Comparison of ENCODE assay signal across 8 cellular contexts in genomic region chr19:14080887-14081796, GRCh38. TPM values are rescaled to one million over a fixed set of nuclear protein-coding genes. Genes with fewer than 3 reads are reported as not detected.
A peak's percentile ranks its signal among the peaks of the same experiment; 100 is the strongest.
DNase-seq lines count a peak whose midpoint lies in the region; ATAC-seq, FAIRE-seq and TF ChIP-seq lines count a peak whose summit lies in the region.

No MANE protein-coding gene starts in this region.

- peak; percentile 84 for ATAC-seq in GM18909 (IDR thresholded peaks at IDR 0.05; ENCODE audit: poor library complexity, unreplicated experiment)
- peak; percentile 83 for ATAC-seq in HG03159 (IDR thresholded peaks at IDR 0.05; ENCODE audit: unreplicated experiment)

- no peaks in the 10 kb centered on the region for H3K9me3 ChIP-seq in small intestine (ENCODE audit: control insufficient read depth, low read depth)

- peak overlapping the region; percentile 78 for H3K4me3 ChIP-seq in WI38 (ENCODE audit: low read depth, low read length)
- peak overlapping the region; percentile 66 to 77 for H3K4me3 ChIP-seq in cardiac fibroblast (replicated peaks in 1 of 2; ENCODE audit: low read depth in 2 of 2, low read length in 2 of 2)
- peak overlapping the region; percentile 50 to 65 for H3K4me3 ChIP-seq in small intestine (ENCODE audit: low read depth in 1 of 2, low read length in 2 of 2)

- H3K36me3 ChIP-seq in small intestine (ENCODE audit: control insufficient read depth in 2 of 2, insufficient read depth in 2 of 2, low read length in 2 of 2): no peaks in the 10 kb centered on the region

- H3K4me1 ChIP-seq in small intestine (ENCODE audit: control insufficient read depth in 2 of 2, insufficient read depth in 1 of 2, low read depth in 1 of 2, low read length in 1 of 2): no peaks in the 10 kb centered on the region

- peak overlapping the region; percentile 90 to 93 for H3K27ac ChIP-seq in small intestine (ENCODE audit: low read depth in 1 of 2, low read length in 1 of 2)

- TF ChIP-seq CTCF in WI38 (IDR thresholded peaks at IDR 0.05; ENCODE audit: low read depth, low read length) (no peak), cardiac fibroblast (IDR thresholded peaks at IDR 0.05; ENCODE audit: low read depth, low read length) (no peak)

- WGBS in small intestine, 3 donors: 0 to 1% (median 0%) methylated on average over 49 to 50 of the region's 50 CpGs

- DNase-seq in AG08395 (ENCODE audit: low spot score) (peak; percentile 99), NCI-H2227 (lab: John Stamatoyannopoulos, UW; ENCODE audit: unreplicated experiment) (peak; percentile 98), cardiac fibroblast (ENCODE audit: low read depth in 2 of 2) (peak; percentile 100), iPS-NIHi7 (ENCODE audit: extremely low spot score) (peak; percentile 96), small intestine (peak; percentile 99)

- FAIRE-seq in small intestine (lab: Jason Lieb, UNC): peak; percentile 91

- no peaks in the 10 kb centered on the region for H3K27me3 ChIP-seq in small intestine (ENCODE audit: control insufficient read depth in 2 of 2, insufficient read depth in 2 of 2, low read length in 2 of 2)

RNA-seq across cellular contexts. Expression of gene C19orf67, which starts 4.4 kb away (rescaled TPM):
- polyA plus RNA-seq in small intestine: not detected

RNA-seq across cellular contexts. Expression of gene MISP3, which starts 8.6 kb away (rescaled TPM):
- 10 to 100 TPM; 13.8 to 60.4 (median 31.9) TPM for polyA plus RNA-seq in small intestine

RNA-seq across cellular contexts. Expression of gene SAMD1, which starts 9.4 kb away (rescaled TPM):
- 10 to 100 TPM; 19.7 to 45.4 (median 29.2) TPM for polyA plus RNA-seq in small intestine

RNA-seq across cellular contexts. Expression of gene PALM3, which starts 19.3 kb away (rescaled TPM):
- polyA plus RNA-seq in small intestine: 10 to 100 TPM in 1 of 3 donors, 1 to 10 TPM in 2; 1.7 to 28.2 (median 3.5) TPM

RNA-seq across cellular contexts. Expression of gene PRKACA, which starts 36.4 kb away (rescaled TPM):
- polyA plus RNA-seq in small intestine: 10 to 100 TPM; 34.7 to 51.3 (median 37.0) TPM

Comparison
In these comparisons a context has a peak if more than half of its experiments do, and no peak if none do; other contexts are left out.
1. Peak in every context shown above with its lines: DNase-seq, ATAC-seq, H3K4me3 ChIP-seq and H3K27ac ChIP-seq.